8 cellular contexts compared by ENCODE assay signal in genomic region chr1:48236716-48237470, GRCh38. TPM values are rescaled to one million over a fixed set of nuclear protein-coding genes. Genes with fewer than 3 reads are reported as not detected.
DNase-seq lines count a peak whose midpoint lies in the region; ATAC-seq and TF ChIP-seq lines count a peak whose summit lies in the region.

No MANE protein-coding gene starts in this region.

- TF ChIP-seq CTCF in dorsolateral prefrontal cortex (IDR thresholded peaks at IDR 0.05 in 54 of 56, conservative IDR thresholded peaks at IDR 0.05 in 2 of 56; ENCODE audit: low read depth in 1 of 56, partially characterized antibody in 56 of 56) = peak; percentile 36 to 77 (median 66)

- no peak overlapping the region for H3K27ac ChIP-seq in dorsolateral prefrontal cortex

- no peak overlapping the region for H3K4me3 ChIP-seq in dorsolateral prefrontal cortex

- peak; percentile 43 for DNase-seq in cardiac septum (ENCODE audit: low spot score)
- no peak for DNase-seq in Right ventricle myocardium superior
- peak; percentile 56 for DNase-seq in NCI-H510A treated with DMSO at 0.1 percent for 48 hours (lab: John Stamatoyannopoulos, UW)
- no peak for DNase-seq in dorsolateral prefrontal cortex
- DNase-seq in lung microvascular endothelial cell (ENCODE audit: low read depth in 2 of 2) = peak; percentile 50 to 70
- DNase-seq in NCI-H146 (lab: John Stamatoyannopoulos, UW) = no peak
- no peak for DNase-seq in COLO668 (lab: John Stamatoyannopoulos, UW; ENCODE audit: unreplicated experiment)

- intact Hi-C loops in cardiac septum (cut with DNase I) (no loop called here), Right ventricle myocardium superior (cut with DNase I) (loop anchor here (10.0 kb wide), 1 partner anchor 132 kb away; no protein-coding TSS in a partner anchor), dorsolateral prefrontal cortex (cut with DNase I) (no loop called here)

- ATAC-seq in Right ventricle myocardium superior (ENCODE audit: poor library complexity) (no peak), HG02852 (IDR thresholded peaks at IDR 0.05; ENCODE audit: unreplicated experiment) (peak; percentile 75)

- no peaks in the 10 kb centered on the region for H3K27me3 ChIP-seq in dorsolateral prefrontal cortex

RNA-seq across cellular contexts. Expression of gene SLC5A9, which starts 14.4 kb away (rescaled TPM):
- total RNA-seq in cardiac septum = 0.57 TPM
- 0.13 TPM for total RNA-seq in Right ventricle myocardium superior
- total RNA-seq in dorsolateral prefrontal cortex = under 1 TPM in 11 of 120 experiments, not detected in 109; 0.23 to 0.96 (median 0.40) TPM
- under 0.01 and 0.22 TPM in 2 replicates for total RNA-seq in lung microvascular endothelial cell

Comparison
In these comparisons a context has a peak if more than half of its experiments do, and no peak if none do; other contexts are left out.
1. DNase-seq: peak in cardiac septum (single experiment), NCI-H510A treated with DMSO at 0.1 percent for 48 hours (single experiment) and lung microvascular endothelial cell (2 of 2); none in Right ventricle myocardium superior (single experiment), dorsolateral prefrontal cortex (0 of 10), NCI-H146 (single experiment) and COLO668 (single experiment).